Comparison of ENCODE assay signal across 1 cellular context in the genomic region with DNA sequence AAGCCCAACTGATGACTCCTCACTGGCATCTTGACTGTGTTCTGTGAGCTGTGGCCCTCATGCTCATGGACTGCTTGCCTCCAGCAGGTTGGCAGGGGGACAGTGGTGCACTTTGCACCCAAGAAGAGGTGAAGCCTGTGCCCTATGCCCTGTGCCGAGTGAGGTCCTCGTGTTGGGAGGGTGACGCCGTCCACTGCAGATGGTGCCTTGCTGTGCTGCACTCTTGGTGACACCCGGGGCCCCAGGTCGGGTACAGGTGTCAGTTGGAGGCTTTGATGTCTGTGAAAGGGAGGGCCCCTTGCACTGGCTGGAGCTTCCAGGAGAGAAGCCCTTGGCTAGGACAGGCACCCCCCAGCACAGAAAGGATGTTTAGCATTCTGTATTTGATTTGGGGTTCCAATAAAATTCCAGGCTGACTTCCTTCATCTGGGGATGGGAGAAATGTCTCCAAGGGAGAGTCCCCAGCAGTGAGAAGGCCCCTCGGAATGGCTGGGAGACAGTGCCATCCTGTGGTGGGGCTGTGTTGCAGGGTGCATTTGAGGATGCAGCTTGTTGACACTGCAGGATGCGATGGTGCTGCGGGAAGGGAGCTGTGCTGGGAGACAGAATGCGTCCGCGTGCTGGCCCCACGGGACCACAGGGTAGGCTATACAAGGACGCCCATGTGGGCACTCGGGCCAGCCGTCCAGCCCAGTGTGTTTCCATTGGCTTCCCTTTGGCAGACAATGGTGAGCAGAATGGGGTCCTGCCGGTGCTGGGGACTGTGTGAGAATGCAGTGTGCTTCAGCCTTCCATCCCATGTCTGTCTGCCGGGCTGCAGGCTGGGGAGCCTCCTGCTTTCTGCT.
TF ChIP-seq lines count a peak whose summit lies in the region.

No MANE protein-coding gene starts in this region.

TF ChIP-seq in WTC11, 78 proteins besides CTCF, POLR2A, EP300 and RAD21 (continued from another document):
- TF ChIP-seq, protein P1, sequence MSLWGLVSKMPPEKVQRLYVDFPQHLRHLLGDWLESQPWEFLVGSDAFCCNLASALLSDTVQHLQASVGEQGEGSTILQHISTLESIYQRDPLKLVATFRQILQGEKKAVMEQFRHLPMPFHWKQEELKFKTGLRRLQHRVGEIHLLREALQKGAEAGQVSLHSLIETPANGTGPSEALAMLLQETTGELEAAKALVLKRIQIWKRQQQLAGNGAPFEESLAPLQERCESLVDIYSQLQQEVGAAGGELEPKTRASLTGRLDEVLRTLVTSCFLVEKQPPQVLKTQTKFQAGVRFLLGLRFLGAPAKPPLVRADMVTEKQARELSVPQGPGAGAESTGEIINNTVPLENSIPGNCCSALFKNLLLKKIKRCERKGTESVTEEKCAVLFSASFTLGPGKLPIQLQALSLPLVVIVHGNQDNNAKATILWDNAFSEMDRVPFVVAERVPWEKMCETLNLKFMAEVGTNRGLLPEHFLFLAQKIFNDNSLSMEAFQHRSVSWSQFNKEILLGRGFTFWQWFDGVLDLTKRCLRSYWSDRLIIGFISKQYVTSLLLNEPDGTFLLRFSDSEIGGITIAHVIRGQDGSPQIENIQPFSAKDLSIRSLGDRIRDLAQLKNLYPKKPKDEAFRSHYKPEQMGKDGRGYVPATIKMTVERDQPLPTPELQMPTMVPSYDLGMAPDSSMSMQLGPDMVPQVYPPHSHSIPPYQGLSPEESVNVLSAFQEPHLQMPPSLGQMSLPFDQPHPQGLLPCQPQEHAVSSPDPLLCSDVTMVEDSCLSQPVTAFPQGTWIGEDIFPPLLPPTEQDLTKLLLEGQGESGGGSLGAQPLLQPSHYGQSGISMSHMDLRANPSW (CRISPR knock-in tag; conservative IDR thresholded peaks at IDR 0.05; ENCODE audit: low read depth) = no peak
- no peak for TF ChIP-seq ESRRA (CRISPR knock-in tag; IDR thresholded peaks at IDR 0.05; ENCODE audit: borderline replicate concordance)
- TF ChIP-seq, protein P2, sequence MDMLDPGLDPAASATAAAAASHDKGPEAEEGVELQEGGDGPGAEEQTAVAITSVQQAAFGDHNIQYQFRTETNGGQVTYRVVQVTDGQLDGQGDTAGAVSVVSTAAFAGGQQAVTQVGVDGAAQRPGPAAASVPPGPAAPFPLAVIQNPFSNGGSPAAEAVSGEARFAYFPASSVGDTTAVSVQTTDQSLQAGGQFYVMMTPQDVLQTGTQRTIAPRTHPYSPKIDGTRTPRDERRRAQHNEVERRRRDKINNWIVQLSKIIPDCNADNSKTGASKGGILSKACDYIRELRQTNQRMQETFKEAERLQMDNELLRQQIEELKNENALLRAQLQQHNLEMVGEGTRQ (CRISPR knock-in tag; IDR thresholded peaks at IDR 0.05) = no peak
- no peak for TF ChIP-seq TCF7 (CRISPR knock-in tag; IDR thresholded peaks at IDR 0.05; ENCODE audit: low read depth)
- peak; percentile 81 for TF ChIP-seq PRRX2 (CRISPR knock-in tag; IDR thresholded peaks at IDR 0.05)
- no peak for TF ChIP-seq NR3C1 (CRISPR knock-in tag; conservative IDR thresholded peaks at IDR 0.05; ENCODE audit: low read depth)
- TF ChIP-seq SP1 (CRISPR knock-in tag; conservative IDR thresholded peaks at IDR 0.05) = 0 out of 2 replicates have a peak, but pooled peaks have one; percentile 40
- 0 out of 2 replicates have a peak, but pooled peaks have one; percentile 67 for TF ChIP-seq ZNF416 (CRISPR knock-in tag; IDR thresholded peaks at IDR 0.05)
- no peak for TF ChIP-seq RELA (CRISPR knock-in tag; IDR thresholded peaks at IDR 0.05; ENCODE audit: borderline replicate concordance)
- no peak for TF ChIP-seq IRF2 (CRISPR knock-in tag; IDR thresholded peaks at IDR 0.05; ENCODE audit: borderline replicate concordance, low read depth)
- TF ChIP-seq NFE2L1 (CRISPR knock-in tag; IDR thresholded peaks at IDR 0.05) = no peak
- TF ChIP-seq NFATC4 (CRISPR knock-in tag; IDR thresholded peaks at IDR 0.05) = no peak; the same call in 1 of the 2 replicates
- TF ChIP-seq FOXP1 (CRISPR knock-in tag; IDR thresholded peaks at IDR 0.05; ENCODE audit: borderline replicate concordance) = peak; percentile 52; the same call in 1 of the 2 replicates
- TF ChIP-seq GRHL2 (CRISPR knock-in tag; IDR thresholded peaks at IDR 0.05; ENCODE audit: insufficient replicate concordance, severe bottlenecking) = no peak
- TF ChIP-seq, protein P3, sequence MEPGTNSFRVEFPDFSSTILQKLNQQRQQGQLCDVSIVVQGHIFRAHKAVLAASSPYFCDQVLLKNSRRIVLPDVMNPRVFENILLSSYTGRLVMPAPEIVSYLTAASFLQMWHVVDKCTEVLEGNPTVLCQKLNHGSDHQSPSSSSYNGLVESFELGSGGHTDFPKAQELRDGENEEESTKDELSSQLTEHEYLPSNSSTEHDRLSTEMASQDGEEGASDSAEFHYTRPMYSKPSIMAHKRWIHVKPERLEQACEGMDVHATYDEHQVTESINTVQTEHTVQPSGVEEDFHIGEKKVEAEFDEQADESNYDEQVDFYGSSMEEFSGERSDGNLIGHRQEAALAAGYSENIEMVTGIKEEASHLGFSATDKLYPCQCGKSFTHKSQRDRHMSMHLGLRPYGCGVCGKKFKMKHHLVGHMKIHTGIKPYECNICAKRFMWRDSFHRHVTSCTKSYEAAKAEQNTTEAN (CRISPR knock-in tag; IDR thresholded peaks at IDR 0.05) = no peak
- TF ChIP-seq, protein P4, sequence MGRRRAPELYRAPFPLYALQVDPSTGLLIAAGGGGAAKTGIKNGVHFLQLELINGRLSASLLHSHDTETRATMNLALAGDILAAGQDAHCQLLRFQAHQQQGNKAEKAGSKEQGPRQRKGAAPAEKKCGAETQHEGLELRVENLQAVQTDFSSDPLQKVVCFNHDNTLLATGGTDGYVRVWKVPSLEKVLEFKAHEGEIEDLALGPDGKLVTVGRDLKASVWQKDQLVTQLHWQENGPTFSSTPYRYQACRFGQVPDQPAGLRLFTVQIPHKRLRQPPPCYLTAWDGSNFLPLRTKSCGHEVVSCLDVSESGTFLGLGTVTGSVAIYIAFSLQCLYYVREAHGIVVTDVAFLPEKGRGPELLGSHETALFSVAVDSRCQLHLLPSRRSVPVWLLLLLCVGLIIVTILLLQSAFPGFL (CRISPR knock-in tag; IDR thresholded peaks at IDR 0.05; ENCODE audit: borderline replicate concordance) = no peak
- TF ChIP-seq NR1H2 (CRISPR knock-in tag; IDR thresholded peaks at IDR 0.05) = no peak
- TF ChIP-seq, protein P5, sequence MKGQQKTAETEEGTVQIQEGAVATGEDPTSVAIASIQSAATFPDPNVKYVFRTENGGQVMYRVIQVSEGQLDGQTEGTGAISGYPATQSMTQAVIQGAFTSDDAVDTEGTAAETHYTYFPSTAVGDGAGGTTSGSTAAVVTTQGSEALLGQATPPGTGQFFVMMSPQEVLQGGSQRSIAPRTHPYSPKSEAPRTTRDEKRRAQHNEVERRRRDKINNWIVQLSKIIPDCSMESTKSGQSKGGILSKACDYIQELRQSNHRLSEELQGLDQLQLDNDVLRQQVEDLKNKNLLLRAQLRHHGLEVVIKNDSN (CRISPR knock-in tag; IDR thresholded peaks at IDR 0.05) = no peak
- TF ChIP-seq, protein P6, sequence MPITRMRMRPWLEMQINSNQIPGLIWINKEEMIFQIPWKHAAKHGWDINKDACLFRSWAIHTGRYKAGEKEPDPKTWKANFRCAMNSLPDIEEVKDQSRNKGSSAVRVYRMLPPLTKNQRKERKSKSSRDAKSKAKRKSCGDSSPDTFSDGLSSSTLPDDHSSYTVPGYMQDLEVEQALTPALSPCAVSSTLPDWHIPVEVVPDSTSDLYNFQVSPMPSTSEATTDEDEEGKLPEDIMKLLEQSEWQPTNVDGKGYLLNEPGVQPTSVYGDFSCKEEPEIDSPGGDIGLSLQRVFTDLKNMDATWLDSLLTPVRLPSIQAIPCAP (CRISPR knock-in tag; IDR thresholded peaks at IDR 0.05) = no peak; the same call in 1 of the 2 replicates
- TF ChIP-seq, protein P7, sequence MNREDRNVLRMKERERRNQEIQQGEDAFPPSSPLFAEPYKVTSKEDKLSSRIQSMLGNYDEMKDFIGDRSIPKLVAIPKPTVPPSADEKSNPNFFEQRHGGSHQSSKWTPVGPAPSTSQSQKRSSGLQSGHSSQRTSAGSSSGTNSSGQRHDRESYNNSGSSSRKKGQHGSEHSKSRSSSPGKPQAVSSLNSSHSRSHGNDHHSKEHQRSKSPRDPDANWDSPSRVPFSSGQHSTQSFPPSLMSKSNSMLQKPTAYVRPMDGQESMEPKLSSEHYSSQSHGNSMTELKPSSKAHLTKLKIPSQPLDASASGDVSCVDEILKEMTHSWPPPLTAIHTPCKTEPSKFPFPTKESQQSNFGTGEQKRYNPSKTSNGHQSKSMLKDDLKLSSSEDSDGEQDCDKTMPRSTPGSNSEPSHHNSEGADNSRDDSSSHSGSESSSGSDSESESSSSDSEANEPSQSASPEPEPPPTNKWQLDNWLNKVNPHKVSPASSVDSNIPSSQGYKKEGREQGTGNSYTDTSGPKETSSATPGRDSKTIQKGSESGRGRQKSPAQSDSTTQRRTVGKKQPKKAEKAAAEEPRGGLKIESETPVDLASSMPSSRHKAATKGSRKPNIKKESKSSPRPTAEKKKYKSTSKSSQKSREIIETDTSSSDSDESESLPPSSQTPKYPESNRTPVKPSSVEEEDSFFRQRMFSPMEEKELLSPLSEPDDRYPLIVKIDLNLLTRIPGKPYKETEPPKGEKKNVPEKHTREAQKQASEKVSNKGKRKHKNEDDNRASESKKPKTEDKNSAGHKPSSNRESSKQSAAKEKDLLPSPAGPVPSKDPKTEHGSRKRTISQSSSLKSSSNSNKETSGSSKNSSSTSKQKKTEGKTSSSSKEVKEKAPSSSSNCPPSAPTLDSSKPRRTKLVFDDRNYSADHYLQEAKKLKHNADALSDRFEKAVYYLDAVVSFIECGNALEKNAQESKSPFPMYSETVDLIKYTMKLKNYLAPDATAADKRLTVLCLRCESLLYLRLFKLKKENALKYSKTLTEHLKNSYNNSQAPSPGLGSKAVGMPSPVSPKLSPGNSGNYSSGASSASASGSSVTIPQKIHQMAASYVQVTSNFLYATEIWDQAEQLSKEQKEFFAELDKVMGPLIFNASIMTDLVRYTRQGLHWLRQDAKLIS (CRISPR knock-in tag; IDR thresholded peaks at IDR 0.05; ENCODE audit: borderline replicate concordance) = no peak
- TF ChIP-seq, protein P8, sequence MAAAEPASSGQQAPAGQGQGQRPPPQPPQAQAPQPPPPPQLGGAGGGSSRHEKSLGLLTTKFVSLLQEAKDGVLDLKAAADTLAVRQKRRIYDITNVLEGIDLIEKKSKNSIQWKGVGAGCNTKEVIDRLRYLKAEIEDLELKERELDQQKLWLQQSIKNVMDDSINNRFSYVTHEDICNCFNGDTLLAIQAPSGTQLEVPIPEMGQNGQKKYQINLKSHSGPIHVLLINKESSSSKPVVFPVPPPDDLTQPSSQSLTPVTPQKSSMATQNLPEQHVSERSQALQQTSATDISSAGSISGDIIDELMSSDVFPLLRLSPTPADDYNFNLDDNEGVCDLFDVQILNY (CRISPR knock-in tag; IDR thresholded peaks at IDR 0.05) = no peak
- TF ChIP-seq FOXK1 (CRISPR knock-in tag; IDR thresholded peaks at IDR 0.05) = peak; percentile 47; the same call in 1 of the 2 replicates
- TF ChIP-seq MYBL2 (CRISPR knock-in tag; IDR thresholded peaks at IDR 0.05) = no peak
- TF ChIP-seq TEAD1 (CRISPR knock-in tag; IDR thresholded peaks at IDR 0.05) = no peak
- TF ChIP-seq ZNF121 (CRISPR knock-in tag; IDR thresholded peaks at IDR 0.05) = no peak
- TF ChIP-seq, protein P9, sequence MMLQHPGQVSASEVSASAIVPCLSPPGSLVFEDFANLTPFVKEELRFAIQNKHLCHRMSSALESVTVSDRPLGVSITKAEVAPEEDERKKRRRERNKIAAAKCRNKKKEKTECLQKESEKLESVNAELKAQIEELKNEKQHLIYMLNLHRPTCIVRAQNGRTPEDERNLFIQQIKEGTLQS (CRISPR knock-in tag; conservative IDR thresholded peaks at IDR 0.05) = no peak
- TF ChIP-seq, protein P10, sequence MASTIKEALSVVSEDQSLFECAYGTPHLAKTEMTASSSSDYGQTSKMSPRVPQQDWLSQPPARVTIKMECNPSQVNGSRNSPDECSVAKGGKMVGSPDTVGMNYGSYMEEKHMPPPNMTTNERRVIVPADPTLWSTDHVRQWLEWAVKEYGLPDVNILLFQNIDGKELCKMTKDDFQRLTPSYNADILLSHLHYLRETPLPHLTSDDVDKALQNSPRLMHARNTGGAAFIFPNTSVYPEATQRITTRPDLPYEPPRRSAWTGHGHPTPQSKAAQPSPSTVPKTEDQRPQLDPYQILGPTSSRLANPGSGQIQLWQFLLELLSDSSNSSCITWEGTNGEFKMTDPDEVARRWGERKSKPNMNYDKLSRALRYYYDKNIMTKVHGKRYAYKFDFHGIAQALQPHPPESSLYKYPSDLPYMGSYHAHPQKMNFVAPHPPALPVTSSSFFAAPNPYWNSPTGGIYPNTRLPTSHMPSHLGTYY (CRISPR knock-in tag; IDR thresholded peaks at IDR 0.05) = no peak
- TF ChIP-seq ELF4 (CRISPR knock-in tag; IDR thresholded peaks at IDR 0.05; ENCODE audit: low read depth) = no peak
